ENCODE assay signal across 9 cellular contexts in the genomic region with DNA sequence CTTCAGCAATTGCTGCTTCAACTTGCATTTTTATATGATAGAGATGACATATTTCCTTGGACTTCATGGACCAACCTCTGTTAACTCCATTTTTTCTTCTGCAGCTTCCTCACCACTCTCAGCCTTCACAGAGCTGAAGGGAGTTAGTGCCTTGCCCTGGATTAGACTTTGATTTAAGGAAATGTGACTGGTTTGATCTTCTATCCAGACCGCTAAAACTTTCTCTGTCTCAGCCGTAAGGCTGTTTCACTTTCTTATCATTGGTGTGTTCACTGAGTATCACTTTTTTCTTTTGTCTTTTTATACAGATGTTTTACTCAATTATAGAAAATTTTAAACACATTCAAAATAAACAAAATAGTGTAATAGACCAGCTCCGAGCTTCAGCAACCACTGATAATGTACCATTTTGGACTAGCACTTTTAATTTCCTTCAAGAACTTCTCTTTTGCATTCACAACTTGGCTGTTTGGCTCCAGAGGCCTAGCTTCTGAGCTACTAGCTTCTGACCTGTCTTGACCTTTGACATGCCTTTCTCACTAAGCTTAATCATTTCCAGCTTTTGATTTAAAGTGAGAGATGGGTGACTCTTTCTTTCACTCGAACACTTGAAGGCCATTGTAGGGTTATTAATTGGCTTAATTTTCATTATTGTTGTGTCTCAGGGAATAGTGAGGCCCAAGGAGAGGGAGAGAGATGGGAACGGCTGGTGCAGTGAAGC. TPM values are rescaled to one million over a fixed set of nuclear protein-coding genes. Genes with fewer than 3 reads are reported as not detected.
DNase-seq lines count a peak whose midpoint lies in the region; ATAC-seq, FAIRE-seq and TF ChIP-seq lines count a peak whose summit lies in the region.
"Had no signal": no experiment of that assay in that cellular context is flagged by ENCODE, and none has a peak within 500 bp of the region (broad histone marks: within the 10 kb centered on the region; RNA-seq: fewer than 3 reads in every experiment).

No MANE protein-coding gene starts in this region.

- peaks cover 86% of the 10 kb centered on the region for H3K4me1 Mint-ChIP-seq in activated CD8-positive, alpha-beta T cell treated with anti-CD3 and anti-CD28 coated beads for 36 hours (ENCODE audit: low read depth)
- peaks cover 43% of the 10 kb centered on the region for H3K4me1 Mint-ChIP-seq in MCF 10A (ENCODE audit: insufficient read depth, unreplicated experiment)

- H3K4me3 ChIP-seq in trophoblast cell (ENCODE audit: low read depth, low read length) (no peak overlapping the region), ascending aorta (no peak overlapping the region)

- ATAC-seq in GM19025 (IDR thresholded peaks at IDR 0.05; ENCODE audit: low read depth, unreplicated experiment), result peak; percentile 25
- peak; percentile 32 for ATAC-seq in HG02798 (IDR thresholded peaks at IDR 0.05; ENCODE audit: poor library complexity, unreplicated experiment)
- peak; percentile 53 for ATAC-seq in activated CD8-positive, alpha-beta T cell treated with anti-CD3 and anti-CD28 coated beads for 36 hours

- peaks cover 19% of the 10 kb centered on the region for H3K36me3 Mint-ChIP-seq in activated CD8-positive, alpha-beta T cell treated with anti-CD3 and anti-CD28 coated beads for 36 hours (ENCODE audit: low read depth)
- peaks cover 13% of the 10 kb centered on the region for H3K36me3 Mint-ChIP-seq in MCF 10A (ENCODE audit: insufficient read depth, unreplicated experiment)
- H3K36me3 Mint-ChIP-seq: brain had no signal

- no peak overlapping the region for H3K9ac ChIP-seq in trophoblast cell (ENCODE audit: low read length)

- no peak overlapping the region for H3K23ac ChIP-seq in trophoblast cell (ENCODE audit: low read length)

- H4K8ac ChIP-seq in trophoblast cell (ENCODE audit: low read depth, low read length), result no peak overlapping the region

- H2BK12ac ChIP-seq in trophoblast cell (ENCODE audit: low read length), result no peak overlapping the region

- H4K12ac ChIP-seq in trophoblast cell (ENCODE audit: low read depth, low read length), result no peak overlapping the region

- BruUV-seq in MCF 10A (replicated peaks; lab: Mats Ljungman, UMichigan), result no TSS peak

- no peak overlapping the region for H2BK120ac ChIP-seq in trophoblast cell (ENCODE audit: insufficient read depth, low read length, poor library complexity)

- no peaks in the 10 kb centered on the region for H3K9me3 Mint-ChIP-seq in activated CD8-positive, alpha-beta T cell treated with anti-CD3 and anti-CD28 coated beads for 36 hours
- no peaks in the 10 kb centered on the region for H3K9me3 Mint-ChIP-seq in MCF 10A (ENCODE audit: unreplicated experiment)

- no peak overlapping the region for H2AK5ac ChIP-seq in trophoblast cell (ENCODE audit: low read length)

- H3K4ac ChIP-seq in trophoblast cell (ENCODE audit: low read depth, low read length), result peak overlapping the region; percentile 64

- CTCF ChIA-PET in activated CD8-positive, alpha-beta T cell treated with anti-CD3 and anti-CD28 coated beads for 36 hours (lab: Charles Lee), result interaction anchor here (0.6 to 1.5 kb wide), 7 partner anchors 9 to 193 kb away, joined by 3 to 7 read pairs (median 3); no protein-coding TSS in a partner anchor
- CTCF ChIA-PET in MCF 10A (lab: Yijun Ruan, JAX), result interaction anchor here (0.6 to 1.7 kb wide), 7 partner anchors 10 to 942 kb away, joined by 3 to 5 read pairs (median 3); no protein-coding TSS in a partner anchor

- no peak overlapping the region for H4K91ac ChIP-seq in trophoblast cell (ENCODE audit: low read depth, low read length)

- no peak overlapping the region for H3K18ac ChIP-seq in trophoblast cell (ENCODE audit: low read length)

- H3K27me3 Mint-ChIP-seq in activated CD8-positive, alpha-beta T cell treated with anti-CD3 and anti-CD28 coated beads for 36 hours, result no peaks in the 10 kb centered on the region
- H3K27me3 Mint-ChIP-seq in MCF 10A (ENCODE audit: insufficient read depth, unreplicated experiment), result no peaks in the 10 kb centered on the region

- no peak overlapping the region for H2AFZ ChIP-seq in trophoblast cell (ENCODE audit: insufficient read depth, low read length, poor library complexity)

- H3K4me3 Mint-ChIP-seq in activated CD8-positive, alpha-beta T cell treated with anti-CD3 and anti-CD28 coated beads for 36 hours, result peak overlapping the region; percentile 74
- no peak overlapping the region for H3K4me3 Mint-ChIP-seq in MCF 10A (ENCODE audit: unreplicated experiment)
- H3K4me3 Mint-ChIP-seq: brain had no signal

- no CpG with 5 or more reads among the region's 5 CpGs for WGBS in trophoblast cell (ENCODE audit: extremely low coverage, insufficient coverage, insufficient read length)

- H3K9me3 ChIP-seq in trophoblast cell (ENCODE audit: insufficient read depth, low read depth, low read length) (no peaks in the 10 kb centered on the region), ascending aorta (no peaks in the 10 kb centered on the region)

- H3K27ac Mint-ChIP-seq in activated CD8-positive, alpha-beta T cell treated with anti-CD3 and anti-CD28 coated beads for 36 hours, result peak overlapping the region; percentile 95
- H3K27ac Mint-ChIP-seq in MCF 10A (ENCODE audit: low read depth, unreplicated experiment), result no peak overlapping the region
- H3K27ac Mint-ChIP-seq: brain had no signal

- H3K4me2 ChIP-seq in trophoblast cell (ENCODE audit: low read length), result no peak overlapping the region

- no peak overlapping the region for H3K27ac ChIP-seq in trophoblast cell (ENCODE audit: low read depth, low read length)
- H3K27ac ChIP-seq in ascending aorta, result no peak overlapping the region

- H3K27me3 ChIP-seq in trophoblast cell (ENCODE audit: insufficient read depth, low read length) (no peaks in the 10 kb centered on the region), ascending aorta (no peaks in the 10 kb centered on the region)

- no peak overlapping the region for H3K14ac ChIP-seq in trophoblast cell (ENCODE audit: low read length)

- no peak overlapping the region for H2BK5ac ChIP-seq in trophoblast cell (ENCODE audit: low read depth, low read length, poor library complexity)

- intact Hi-C loops in activated CD8-positive, alpha-beta T cell treated with anti-CD3 and anti-CD28 coated beads for 36 hours (cut with micrococcal nuclease), result loop anchor here (2.0 to 5.0 kb wide), 4 partner anchors 93 to 516 kb away; a partner anchor contains a TSS
- intact Hi-C loops in ascending aorta (cut with DNase I), result no loop called here
- intact Hi-C loops in MCF 10A (cut with micrococcal nuclease), result no loop called here

- peaks cover 3% of the 10 kb centered on the region for H3K79me1 ChIP-seq in trophoblast cell (ENCODE audit: low read length)

- peak; percentile 40 for DNase-seq in activated CD8-positive, alpha-beta T cell treated with anti-CD3 and anti-CD28 coated beads for 36 hours
- DNase-seq in trophoblast cell (no peak), ascending aorta (ENCODE audit: low spot score in 2 of 2) (no peak), H54 (ENCODE audit: insufficient read length, low spot score) (no peak), MCF 10A (ENCODE audit: unreplicated experiment) (no peak)
- DNase-seq: stimulated activated CD4-positive, alpha-beta T cell treated with anti-CD3 and anti-CD28 coated beads, Interleukin-12 subunit alpha, Interleukin-12 subunit beta, amount 100 ng/mL, for 4 hours had no signal

- no peak for TF ChIP-seq CTCF in activated CD8-positive, alpha-beta T cell treated with anti-CD3 and anti-CD28 coated beads for 36 hours (IDR thresholded peaks at IDR 0.05)
- TF ChIP-seq CTCF in ascending aorta (IDR thresholded peaks at IDR 0.05) (no peak), MCF 10A (IDR thresholded peaks at IDR 0.05; ENCODE audit: unreplicated experiment) (no peak)

- FAIRE-seq in H54 (lab: Jason Lieb, UNC), result no peak

- POLR2A ChIA-PET in activated CD8-positive, alpha-beta T cell treated with anti-CD3 and anti-CD28 coated beads for 36 hours (lab: Charles Lee), result interaction anchor here (0.8 to 1.3 kb wide), 5 partner anchors 8 to 33 kb away, joined by 3 to 6 read pairs (median 4); a partner anchor contains a TSS
- POLR2A ChIA-PET in MCF 10A (lab: Yijun Ruan, JAX), result interaction anchor here (0.6 to 12.6 kb wide), 10 partner anchors 8 to 85 kb away, joined by 3 to 159 read pairs (median 3); a partner anchor contains a TSS

- no peaks in the 10 kb centered on the region for H3K36me3 ChIP-seq in trophoblast cell (ENCODE audit: control insufficient read depth in 1 of 2, insufficient read depth in 2 of 2, low read length in 2 of 2)
- H3K36me3 ChIP-seq in ascending aorta, result no peaks in the 10 kb centered on the region

- peaks cover 6% of the 10 kb centered on the region for H3K79me2 ChIP-seq in trophoblast cell (ENCODE audit: control insufficient read depth, insufficient read depth, low read length, poor library complexity)

- peaks cover 2 to 10% of the 10 kb centered on the region in 2 experiments for H3K4me1 ChIP-seq in trophoblast cell (ENCODE audit: control insufficient read depth in 1 of 2, insufficient read depth in 2 of 2, low read length in 2 of 2)
- peaks cover 0 to 45% of the 10 kb centered on the region in 2 donors for H3K4me1 ChIP-seq in ascending aorta

- TF ChIP-seq POLR2A in H54 (IDR thresholded peaks at IDR 0.05; ENCODE audit: low read depth, low read length), result no peak

RNA-seq across cellular contexts. Expression of a gene that starts 9.3 kb away (rescaled TPM):
- 10 to 100 TPM; 71.4 to 76.4 TPM for total RNA-seq in activated CD8-positive, alpha-beta T cell treated with anti-CD3 and anti-CD28 coated beads for 36 hours
- polyA plus RNA-seq in trophoblast cell (2013), result 21.8 and 23.2 TPM in 2 replicates
- total RNA-seq in ascending aorta (43.6 TPM), MCF 10A (2022) (51.1 and 54.4 TPM in 2 replicates)
